8 cellular contexts compared by ENCODE assay signal in genomic region chr10:79346388-79347225, GRCh38. TPM values are rescaled to one million over a fixed set of nuclear protein-coding genes. Genes with fewer than 3 reads are reported as not detected.
DNase-seq lines count a peak whose midpoint lies in the region; ATAC-seq and TF ChIP-seq lines count a peak whose summit lies in the region.

No MANE protein-coding gene starts in this region.

- H3K4me1 ChIP-seq in DOHH2 (ENCODE audit: control insufficient read depth, low read length), result peaks cover 25% of the 10 kb centered on the region
- peaks cover 39% of the 10 kb centered on the region for H3K4me1 ChIP-seq in KMS-11 (ENCODE audit: low read depth, poor library complexity, severe bottlenecking)

- ATAC-seq in natural killer cell treated with Interleukin-12 subunit alpha and Interleukin-12 subunit beta and Interleukin-15 and Interleukin-18, amount 100 ng/mL, for 72 hours, result no peak
- ATAC-seq in GM18498 (IDR thresholded peaks at IDR 0.05; ENCODE audit: unreplicated experiment), result no peak

- no peaks in the 10 kb centered on the region for H3F3A ChIP-seq in DOHH2 (ENCODE audit: control insufficient read depth, insufficient read depth)

- H3K27ac ChIP-seq in DOHH2 (ENCODE audit: low read depth, low read length), result peak overlapping the region; percentile 70
- peak overlapping the region; percentile 40; the same call in 1 of the 2 replicates for H3K27ac ChIP-seq in KMS-11

- H3K4me3 ChIP-seq in DOHH2 (ENCODE audit: low read length) (peak overlapping the region; percentile 90), KMS-11 (IDR thresholded peaks at IDR 0.05; ENCODE audit: insufficient read depth, low read depth, low read length) (no peak overlapping the region)

- peaks cover 22% of the 10 kb centered on the region for H3K36me3 Mint-ChIP-seq in brain
- H3K36me3 Mint-ChIP-seq in natural killer cell treated with Interleukin-12 subunit alpha and Interleukin-12 subunit beta and Interleukin-15 and Interleukin-18, amount 100 ng/mL, for 72 hours, result peaks cover 12% of the 10 kb centered on the region

- H3K9me3 Mint-ChIP-seq in brain, result no peaks in the 10 kb centered on the region
- H3K9me3 Mint-ChIP-seq in natural killer cell treated with Interleukin-12 subunit alpha and Interleukin-12 subunit beta and Interleukin-15 and Interleukin-18, amount 100 ng/mL, for 72 hours, result no peaks in the 10 kb centered on the region

- TF ChIP-seq CTCF in DOHH2 (IDR thresholded peaks at IDR 0.05; ENCODE audit: low read depth, low read length, poor library complexity, severe bottlenecking) (no peak), KMS-11 (conservative IDR thresholded peaks at IDR 0.05; ENCODE audit: low read depth, low read length) (no peak), brain (conservative IDR thresholded peaks at IDR 0.05) (no peak)

- no peaks in the 10 kb centered on the region for H3K9me3 ChIP-seq in DOHH2 (ENCODE audit: control insufficient read depth, insufficient read depth, low read length)

- DNase-seq in natural killer cell treated with Interleukin-12 subunit alpha and Interleukin-12 subunit beta and Interleukin-15 and Interleukin-18, amount 100 ng/mL, for 72 hours (ENCODE audit: low spot score), result no peak
- no peak for DNase-seq in activated CD4-positive, alpha-beta T cell treated with anti-CD3 and anti-CD28 coated beads for 48 hours
- DNase-seq in Kasumi-1 (lab: John Stamatoyannopoulos, UW), result no peak
- DNase-seq in cerebellar nuclear complex (lab: John Stamatoyannopoulos, UW), result no peak

- peaks cover 13% of the 10 kb centered on the region for H3K27me3 Mint-ChIP-seq in brain
- no peaks in the 10 kb centered on the region for H3K27me3 Mint-ChIP-seq in natural killer cell treated with Interleukin-12 subunit alpha and Interleukin-12 subunit beta and Interleukin-15 and Interleukin-18, amount 100 ng/mL, for 72 hours

- peaks cover 35% of the 10 kb centered on the region for H3K4me1 Mint-ChIP-seq in brain
- H3K4me1 Mint-ChIP-seq in natural killer cell treated with Interleukin-12 subunit alpha and Interleukin-12 subunit beta and Interleukin-15 and Interleukin-18, amount 100 ng/mL, for 72 hours (ENCODE audit: low read depth in 2 of 2), result peaks cover 41 to 44% of the 10 kb centered on the region in 2 donors

- H2AFZ ChIP-seq in KMS-11 (ENCODE audit: low read depth), result peak overlapping the region; percentile 39; the same call in 1 of the 2 replicates

- peak overlapping the region in 4 of 5 experiments; percentile 21 to 71 (median 58) for H3K27ac Mint-ChIP-seq in brain
- peak overlapping the region; percentile 35 to 92 for H3K27ac Mint-ChIP-seq in natural killer cell treated with Interleukin-12 subunit alpha and Interleukin-12 subunit beta and Interleukin-15 and Interleukin-18, amount 100 ng/mL, for 72 hours

- H3K27me3 ChIP-seq in DOHH2 (ENCODE audit: control insufficient read depth, low read length), result no peaks in the 10 kb centered on the region
- H3K27me3 ChIP-seq in KMS-11 (ENCODE audit: insufficient read depth, low read depth), result no peaks in the 10 kb centered on the region

- peaks cover 38% of the 10 kb centered on the region for H3K79me2 ChIP-seq in DOHH2 (ENCODE audit: control insufficient read depth, low read length)
- peaks cover 39% of the 10 kb centered on the region for H3K79me2 ChIP-seq in KMS-11 (ENCODE audit: insufficient read depth, low read depth)

- no peaks in the 10 kb centered on the region for H3K9me2 ChIP-seq in DOHH2 (replicated peaks; ENCODE audit: control insufficient read depth, low read length)

- peak overlapping the region; percentile 45 to 73 (median 61) for H3K4me3 Mint-ChIP-seq in brain
- peak overlapping the region; percentile 70 for H3K4me3 Mint-ChIP-seq in natural killer cell treated with Interleukin-12 subunit alpha and Interleukin-12 subunit beta and Interleukin-15 and Interleukin-18, amount 100 ng/mL, for 72 hours

- H3K9ac ChIP-seq in KMS-11, result peak overlapping the region; percentile 100; the same call in 1 of the 2 replicates

- H4K20me1 ChIP-seq in DOHH2 (ENCODE audit: control insufficient read depth, insufficient read depth, low read depth, low read length) (peaks cover 28% of the 10 kb centered on the region; the same call in 1 of the 2 replicates), KMS-11 (ENCODE audit: insufficient read depth) (peaks cover 15% of the 10 kb centered on the region)

- H3K4me2 ChIP-seq in DOHH2 (ENCODE audit: low read length), result peak overlapping the region; percentile 80
- H3K4me2 ChIP-seq in KMS-11, result peak overlapping the region; percentile 85

- H3K36me3 ChIP-seq in DOHH2 (ENCODE audit: control insufficient read depth, low read length), result peaks cover 40% of the 10 kb centered on the region
- peaks cover 22% of the 10 kb centered on the region; the same call in 1 of the 2 replicates for H3K36me3 ChIP-seq in KMS-11 (ENCODE audit: insufficient read depth)

RNA-seq across cellular contexts. Expression of gene PPIF, which starts 0.7 kb away (rescaled TPM):
- polyA plus RNA-seq in brain (ENCODE audit: insufficient read depth, low read depth, low replicate concordance), result 142 TPM
- total RNA-seq in natural killer cell treated with Interleukin-12 subunit alpha and Interleukin-12 subunit beta and Interleukin-15 and Interleukin-18, amount 100 ng/mL, for 72 hours, result 100 to 1,000 TPM; 266 to 391 TPM
